In genomic region chr3:8443829-8444791, GRCh38 we compare ENCODE assay signal across 8 cellular contexts. TPM values are rescaled to one million over a fixed set of nuclear protein-coding genes. Genes with fewer than 3 reads are reported as not detected.
DNase-seq lines count a peak whose midpoint lies in the region; ATAC-seq and TF ChIP-seq lines count a peak whose summit lies in the region.

No MANE protein-coding gene starts in this region.

- WGBS in endodermal cell (ENCODE audit: insufficient coverage in 1 of 2, insufficient read length in 1 of 2), 2 experiments, result 32 to 55% methylated on average over 12 to 15 of the region's 15 CpGs
- 23% methylated on average over 15 of the region's 15 CpGs for WGBS in urinary bladder

- in situ Hi-C loops in Panc1 (cut with HindIII; ENCODE audit: low pct_unique_long_range_greater_than_20kb, low sequenced_read_pairs), result no loop called here

- H3K27me3 Mint-ChIP-seq in HFFc6 (ENCODE audit: insufficient read depth) (no peaks in the 10 kb centered on the region), endodermal cell (ENCODE audit: insufficient read depth) (no peaks in the 10 kb centered on the region), T-cell (peaks cover 6 to 22% of the 10 kb centered on the region in 2 donors)

- no peaks in the 10 kb centered on the region for H3K9me3 ChIP-seq in Panc1 (ENCODE audit: control insufficient read depth, insufficient read depth, low read depth, low read length)
- H3K9me3 ChIP-seq in endodermal cell (ENCODE audit: control insufficient read depth, low read length), result peaks cover 9% of the 10 kb centered on the region

- no peak overlapping the region for H3K27ac Mint-ChIP-seq in HFFc6
- no peak overlapping the region for H3K27ac Mint-ChIP-seq in endodermal cell
- H3K27ac Mint-ChIP-seq in T-cell, result no peak overlapping the region

- TF ChIP-seq CTCF in HFFc6 (IDR thresholded peaks at IDR 0.05), result no peak
- TF ChIP-seq CTCF in Panc1 (IDR thresholded peaks at IDR 0.05), result no peak
- TF ChIP-seq CTCF in endodermal cell (conservative IDR thresholded peaks at IDR 0.05), result no peak

- H3K36me3 Mint-ChIP-seq in HFFc6 (ENCODE audit: low read depth), result no peaks in the 10 kb centered on the region
- peaks cover 2% of the 10 kb centered on the region for H3K36me3 Mint-ChIP-seq in endodermal cell (ENCODE audit: low read depth)
- no peaks in the 10 kb centered on the region for H3K36me3 Mint-ChIP-seq in T-cell

- H3K4me1 ChIP-seq in Panc1 (ENCODE audit: control insufficient read depth, insufficient read depth, low read length), result peaks cover 36% of the 10 kb centered on the region
- H3K4me1 ChIP-seq in endodermal cell (ENCODE audit: control insufficient read depth, insufficient read depth, low read length), result peaks cover 9% of the 10 kb centered on the region
- H3K4me1 ChIP-seq in urinary bladder (ENCODE audit: insufficient read depth), result no peaks in the 10 kb centered on the region

- peak; percentile 96 for ATAC-seq in Panc1
- no peak for ATAC-seq in T-cell (replicated peaks in 1 of 4)

- DNase-seq in AG08396 (ENCODE audit: low spot score) (peak; percentile 93), HFFc6 (peak; percentile 99), Panc1 (ENCODE audit: low read depth, low spot score) (peak; percentile 93), endodermal cell (peak; percentile 89), lung microvascular endothelial cell (ENCODE audit: low read depth in 2 of 2) (peak; percentile 99 to 100), T-cell (no peak)
- DNase-seq in stimulated activated CD4-positive, alpha-beta T cell treated with anti-CD3 and anti-CD28 coated beads, Interleukin-2, amount 100 ng/mL, for 24 hours, result no peak

- no peaks in the 10 kb centered on the region; the same call in none of the 2 replicates for H3K4me1 Mint-ChIP-seq in HFFc6 (ENCODE audit: low read depth)
- no peaks in the 10 kb centered on the region for H3K4me1 Mint-ChIP-seq in endodermal cell
- peaks cover 0 to 2% (median 0%) of the 10 kb centered on the region in 3 donors for H3K4me1 Mint-ChIP-seq in T-cell

- H3K4me3 ChIP-seq in Panc1 (ENCODE audit: low read depth in 2 of 2, low read length in 2 of 2) (peak overlapping the region; percentile 7 to 51), endodermal cell (ENCODE audit: low read length) (peak overlapping the region; percentile 38), urinary bladder (ENCODE audit: low read depth, low read length) (no peak overlapping the region)

- POLR2A ChIA-PET in Panc1 (lab: Charles Lee) (interaction anchor here (0.6 to 1.2 kb wide), 2 partner anchors 58 to 342 kb away, joined by 4 to 7 read pairs; partner anchors contain the start of gene LMCD1), T-cell (lab: Charles Lee) (interaction anchor here in 1 of 2 donors (0.8 kb wide), 1 partner anchor 57 kb away, joined by 4 read pairs; no protein-coding TSS in a partner anchor)

- CTCF ChIA-PET in Panc1 (lab: Charles Lee), result interaction anchor here (1.3 kb wide), 1 partner anchor 178 kb away, joined by 4 read pairs; no protein-coding TSS in a partner anchor
- CTCF ChIA-PET in T-cell (lab: Charles Lee), result no interaction called here

- H3K9ac ChIP-seq in endodermal cell (ENCODE audit: extremely low read depth, low read length, poor library complexity, severe bottlenecking), result peak overlapping the region; percentile 45

- intact Hi-C loops in Panc1 (cut with micrococcal nuclease; ENCODE audit: unreplicated experiment), result loop anchor here (2.0 to 5.0 kb wide), 2 partner anchors 59 to 163 kb away; no protein-coding TSS in a partner anchor

- TSS peak; percentile 97 for BruUV-seq in Panc1 (replicated peaks; lab: Mats Ljungman, UMichigan)

- H3K9me3 Mint-ChIP-seq in HFFc6, result no peaks in the 10 kb centered on the region
- peaks cover 7% of the 10 kb centered on the region for H3K9me3 Mint-ChIP-seq in endodermal cell
- no peaks in the 10 kb centered on the region for H3K9me3 Mint-ChIP-seq in T-cell

- H3K27me3 ChIP-seq in Panc1 (ENCODE audit: control insufficient read depth, insufficient read depth, low read length) (no peaks in the 10 kb centered on the region), endodermal cell (ENCODE audit: control insufficient read depth, insufficient read depth, low read length, poor library complexity, severe bottlenecking) (no peaks in the 10 kb centered on the region)

- H3K27ac ChIP-seq in Panc1 (ENCODE audit: low read length) (peak overlapping the region; percentile 93), endodermal cell (ENCODE audit: low read depth, low read length) (peak overlapping the region; percentile 96), urinary bladder (ENCODE audit: low read depth) (peak overlapping the region; percentile 66)

- H3K4me3 Mint-ChIP-seq in HFFc6 (no peak overlapping the region), endodermal cell (no peak overlapping the region), T-cell (no peak overlapping the region)

- H3K36me3 ChIP-seq in Panc1 (ENCODE audit: control insufficient read depth, insufficient read depth, low read length) (no peaks in the 10 kb centered on the region), endodermal cell (ENCODE audit: control insufficient read depth, insufficient read depth, low read length) (no peaks in the 10 kb centered on the region), urinary bladder (ENCODE audit: insufficient read depth) (no peaks in the 10 kb centered on the region)

RNA-seq across cellular contexts. Expression of gene LMCD1, which starts 57.5 kb away (rescaled TPM):
- 10 to 100 TPM; 20.1 to 50.6 (median 23.3) TPM for total RNA-seq in HFFc6 (2021; fragmentation: NEBNext Ultra II Directional; extraction: Animal tissue kit (Norgen Biotek cat#: 25700))
- 24.8 TPM for total RNA-seq in Panc1 (2021; ENCODE audit: unreplicated experiment)
- polyA plus RNA-seq in Panc1 (2012; ENCODE audit: insufficient read length), result 37.8 TPM
- total RNA-seq in endodermal cell, result 10 to 100 TPM; 20.7 to 35.7 TPM
- polyA plus RNA-seq in endodermal cell (2013, experiment 1 of 2), result 32.7 TPM
- 42.3 TPM for polyA plus RNA-seq in endodermal cell (2013, experiment 2 of 2)
- 10.7 and 19.8 TPM in 2 replicates for total RNA-seq in lung microvascular endothelial cell
- 34.3 TPM for total RNA-seq in urinary bladder
- 163 TPM for polyA plus RNA-seq in urinary bladder
- total RNA-seq in T-cell, result 1 to 10 TPM in 1 of 5 donors, under 1 TPM in 4; 0.61 to 1.5 (median 0.63) TPM

Comparison
In these comparisons a context has a peak if more than half of its experiments do, and no peak if none do; other contexts are left out.
1. DNase-seq: peak in AG08396 (single experiment), HFFc6 (single experiment), Panc1 (single experiment), endodermal cell (single experiment) and lung microvascular endothelial cell (2 of 2); none in stimulated activated CD4-positive, alpha-beta T cell treated with anti-CD3 and anti-CD28 coated beads, Interleukin-2, amount 100 ng/mL, for 24 hours (0 of 2) and T-cell (0 of 34).
2. Peak in every context shown above with its lines, with median percentiles within 50 percentile points of each other: H3K27ac ChIP-seq.